In the genomic region with DNA sequence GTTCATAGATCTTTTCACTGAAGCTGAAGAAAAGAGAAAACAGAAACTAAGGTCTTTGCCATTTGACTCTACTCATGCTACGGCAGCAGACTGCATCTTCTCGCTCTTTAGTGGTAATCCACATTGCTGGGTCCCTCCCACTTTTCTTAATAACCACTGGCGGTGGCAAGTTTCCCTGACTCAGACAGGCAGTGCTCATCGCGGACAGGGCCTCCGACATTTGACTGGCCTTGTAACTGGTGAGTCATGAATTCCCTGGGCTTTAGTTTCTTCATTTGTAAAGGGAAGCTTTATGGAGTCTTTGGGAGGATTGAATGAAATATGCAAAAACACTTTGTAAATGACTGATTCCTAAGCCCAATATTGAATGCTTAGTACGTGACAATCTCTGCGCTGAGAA, we compare ENCODE assay signal across 1 cellular context.
A peak's percentile ranks its signal among the peaks of the same experiment; 100 is the strongest.
TF ChIP-seq lines count a peak whose summit lies in the region.

No MANE protein-coding gene starts in this region.

TF ChIP-seq in A549, 52 proteins besides CTCF, POLR2A, EP300 and RAD21 (continued from another document):
- TF ChIP-seq JUNB (IDR thresholded peaks at IDR 0.05) (peak; percentile 41; the same call in 1 of the 2 replicates), REST (IDR thresholded peaks at IDR 0.05) (no peak), BHLHE40 (IDR thresholded peaks at IDR 0.05; ENCODE audit: low read depth, low read length) (no peak), KDM5A (IDR thresholded peaks at IDR 0.05) (no peak), HDAC2 (IDR thresholded peaks at IDR 0.05) (no peak), RFX5 (IDR thresholded peaks at IDR 0.05) (no peak), HOXB13 (CRISPR knock-in tag; IDR thresholded peaks at IDR 0.05; ENCODE audit: low read depth) (no peak), RNF2 (IDR thresholded peaks at IDR 0.05; ENCODE audit: borderline replicate concordance, low read depth) (no peak), FOSL2 (IDR thresholded peaks at IDR 0.05) (peak; percentile 49; the same call in 1 of the 2 replicates), FOSL2 (CRISPR knock-in tag; IDR thresholded peaks at IDR 0.05) (peak; percentile 93), ZC3H11A (IDR thresholded peaks at IDR 0.05) (no peak)
TF ChIP-seq in A549: peak in this region for 4.
